Comparison of ENCODE assay signal across 27 cellular contexts in genomic region chr3:151076626-151077025, GRCh38.
"Had no signal": no experiment of that assay in that cellular context is flagged by ENCODE, and none has a peak within 500 bp of the region (broad histone marks: within the 10 kb centered on the region; RNA-seq: fewer than 3 reads in every experiment).

No MANE protein-coding gene starts in this region.

- H3K4me1 ChIP-seq: stomach, suprapubic skin, testis, thyroid gland, tibial artery, tibial nerve, transverse colon, upper lobe of left lung, upper lobe of right lung, uterus, vagina had no signal

- H3K4me1 Mint-ChIP-seq: stimulated activated effector memory CD8-positive, alpha-beta T cell treated with anti-CD3 and anti-CD28 coated beads, Interleukin-12 subunit alpha, Interleukin-12 subunit beta, amount 100 ng/mL, for 72 hours; stimulated activated memory B cell treated with anti-CD40 and anti-IgM and Interleukin-4, amounts not matched to agents 10 μg/mL and 1 μg/mL and 100 μg/mL, for 72 hours; stimulated activated naive B cell treated with anti-CD40 and anti-IgM and Interleukin-4, amounts not matched to agents 10 μg/mL and 1 μg/mL and 100 μg/mL, for 72 hours; stimulated activated naive CD8-positive, alpha-beta T cell treated with anti-CD3 and anti-CD28 coated beads, Interleukin-15, amount 100 ng/mL, for 72 hours had no signal

- H3K9me3 Mint-ChIP-seq: stimulated activated effector memory CD8-positive, alpha-beta T cell treated with anti-CD3 and anti-CD28 coated beads, Interleukin-12 subunit alpha, Interleukin-12 subunit beta, amount 100 ng/mL, for 72 hours; stimulated activated memory B cell treated with anti-CD40 and anti-IgM and Interleukin-4, amounts not matched to agents 10 μg/mL and 1 μg/mL and 100 μg/mL, for 72 hours; stimulated activated naive B cell treated with anti-CD40 and anti-IgM and Interleukin-4, amounts not matched to agents 10 μg/mL and 1 μg/mL and 100 μg/mL, for 72 hours; stimulated activated naive CD8-positive, alpha-beta T cell treated with anti-CD3 and anti-CD28 coated beads, Interleukin-15, amount 100 ng/mL, for 72 hours; stimulated activated naive CD8-positive, alpha-beta T cell treated with anti-CD3 and anti-CD28 coated beads, Interleukin-15, Interleukin-2, amounts not matched to agents 100 ng/mL and 50 ng/mL, for 24 hours; type B pancreatic cell had no signal

- H3K9me3 ChIP-seq: stomach, suprapubic skin, testis, thoracic aorta, thyroid gland, tibial artery, tibial nerve, transverse colon, upper lobe of left lung, upper lobe of right lung, uterus, vagina had no signal

- H3K27me3 Mint-ChIP-seq: type B pancreatic cell had no signal

- H3K36me3 Mint-ChIP-seq: stimulated activated effector memory CD8-positive, alpha-beta T cell treated with anti-CD3 and anti-CD28 coated beads, Interleukin-12 subunit alpha, Interleukin-12 subunit beta, amount 100 ng/mL, for 72 hours; stimulated activated memory B cell treated with anti-CD40 and anti-IgM and Interleukin-4, amounts not matched to agents 10 μg/mL and 1 μg/mL and 100 μg/mL, for 72 hours; stimulated activated naive B cell treated with anti-CD40 and anti-IgM and Interleukin-4, amounts not matched to agents 10 μg/mL and 1 μg/mL and 100 μg/mL, for 72 hours; type B pancreatic cell had no signal

- H3K27ac ChIP-seq: stomach, suprapubic skin, testis, thoracic aorta, thyroid gland, tibial artery, tibial nerve, transverse colon, upper lobe of left lung, upper lobe of right lung, uterus, vagina had no signal

- H3K36me3 ChIP-seq: stomach, suprapubic skin, thoracic aorta, thyroid gland, tibial artery, tibial nerve, transverse colon, upper lobe of left lung, upper lobe of right lung, uterus, vagina had no signal

- H3K4me3 ChIP-seq: stomach, suprapubic skin, testis, thoracic aorta, thyroid gland, tibial artery, tibial nerve, transverse colon, upper lobe of left lung, upper lobe of right lung, uterus, vagina had no signal

- H3K27ac Mint-ChIP-seq: stimulated activated effector memory CD8-positive, alpha-beta T cell treated with anti-CD3 and anti-CD28 coated beads, Interleukin-12 subunit alpha, Interleukin-12 subunit beta, amount 100 ng/mL, for 72 hours; stimulated activated memory B cell treated with anti-CD40 and anti-IgM and Interleukin-4, amounts not matched to agents 10 μg/mL and 1 μg/mL and 100 μg/mL, for 72 hours; stimulated activated naive B cell treated with anti-CD40 and anti-IgM and Interleukin-4, amounts not matched to agents 10 μg/mL and 1 μg/mL and 100 μg/mL, for 72 hours; stimulated activated naive CD8-positive, alpha-beta T cell treated with anti-CD3 and anti-CD28 coated beads, Interleukin-15, amount 100 ng/mL, for 72 hours; stimulated activated naive CD8-positive, alpha-beta T cell treated with anti-CD3 and anti-CD28 coated beads, Interleukin-15, Interleukin-2, amounts not matched to agents 100 ng/mL and 50 ng/mL, for 24 hours; type B pancreatic cell had no signal

- DNase-seq: stimulated activated CD4-positive, alpha-beta T cell treated with anti-CD3 and anti-CD28 coated beads, Interleukin-2, amount 100 ng/mL, for 48 hours; stimulated activated CD4-positive, alpha-beta T cell treated with anti-CD3 and anti-CD28 coated beads, Interleukin-4, amount 100 ng/mL, for 1 hour; stimulated activated CD4-positive, alpha-beta T cell treated with anti-CD3 and anti-CD28 coated beads, Interleukin-4, amount 100 ng/mL, for 24 hours; stimulated activated CD4-positive, alpha-beta T cell treated with anti-CD3 and anti-CD28 coated beads, Interleukin-4, amount 100 ng/mL, for 4 hours; stimulated activated CD8-positive, alpha-beta memory T cell treated with anti-CD3 and anti-CD28 coated beads, Interleukin-4, amount 100 ng/mL, for 48 hours; stimulated activated naive B cell treated with anti-CD40 and anti-IgM and Interleukin-4, amounts not matched to agents 10 μg/mL and 1 μg/mL and 100 μg/mL, for 72 hours; stimulated activated naive CD4-positive, alpha-beta T cell; stimulated activated naive CD4-positive, alpha-beta T cell treated with Interleukin-2 at 50 U/mL for 16 hours; stimulated activated naive CD8-positive, alpha-beta T cell treated with anti-CD3 and anti-CD28 coated beads, Interleukin-15, amount 100 ng/mL, for 72 hours; stimulated activated naive CD8-positive, alpha-beta T cell treated with anti-CD3 and anti-CD28 coated beads, Interleukin-15, Interleukin-2, amounts not matched to agents 100 U/mL and 50 U/mL, for 24 hours; stomach; substantia nigra; testis; thyroid gland; tibial artery; transverse colon; upper lobe of left lung; upper lobe of right lung; uterus had no signal

- ATAC-seq: stimulated activated memory B cell treated with anti-CD40 and anti-IgM and Interleukin-4, amounts not matched to agents 10 μg/mL and 1 μg/mL and 100 μg/mL, for 72 hours; upper lobe of right lung had no signal

- H3K27me3 ChIP-seq: testis, thyroid gland, tibial nerve, upper lobe of left lung, uterus, vagina had no signal

- H3K4me3 Mint-ChIP-seq: stimulated activated effector memory CD8-positive, alpha-beta T cell treated with anti-CD3 and anti-CD28 coated beads, Interleukin-12 subunit alpha, Interleukin-12 subunit beta, amount 100 ng/mL, for 72 hours; stimulated activated memory B cell treated with anti-CD40 and anti-IgM and Interleukin-4, amounts not matched to agents 10 μg/mL and 1 μg/mL and 100 μg/mL, for 72 hours; stimulated activated naive B cell treated with anti-CD40 and anti-IgM and Interleukin-4, amounts not matched to agents 10 μg/mL and 1 μg/mL and 100 μg/mL, for 72 hours; stimulated activated naive CD8-positive, alpha-beta T cell treated with anti-CD3 and anti-CD28 coated beads, Interleukin-15, amount 100 ng/mL, for 72 hours; stimulated activated naive CD8-positive, alpha-beta T cell treated with anti-CD3 and anti-CD28 coated beads, Interleukin-15, Interleukin-2, amounts not matched to agents 100 ng/mL and 50 ng/mL, for 24 hours; type B pancreatic cell had no signal
